ENCODE assay signal across 19 cellular contexts in the genomic region with DNA sequence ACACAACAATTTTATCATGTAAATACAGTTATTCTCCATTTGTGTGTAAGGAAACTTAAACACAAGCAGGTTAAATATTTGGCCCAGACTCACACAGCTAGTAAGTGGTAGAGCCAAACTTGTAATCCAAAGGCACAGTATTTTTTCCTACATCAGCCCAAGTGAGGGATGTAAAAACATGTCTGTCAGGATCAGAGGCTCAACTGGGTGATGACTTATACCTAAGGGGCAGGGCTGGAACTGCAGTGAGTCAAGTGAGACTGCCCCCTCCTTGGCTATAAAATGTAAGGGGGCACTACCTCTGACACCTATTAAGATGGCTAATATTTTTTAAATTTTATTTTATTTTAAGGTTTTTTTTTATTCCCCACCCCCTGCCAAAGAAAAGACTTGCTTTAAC.
"Had no signal": no experiment of that assay in that cellular context is flagged by ENCODE, and none has a peak within 500 bp of the region (broad histone marks: within the 10 kb centered on the region; RNA-seq: fewer than 3 reads in every experiment).

No MANE protein-coding gene starts in this region.

- H3K4me3 ChIP-seq: colonic mucosa, gastrocnemius medialis, heart right ventricle, left lung, lower lobe of right lung, mucosa of descending colon had no signal

- ATAC-seq: effector memory CD8-positive, alpha-beta T cell; gastrocnemius medialis; heart right ventricle; left cardiac atrium; left lung; left ventricle myocardium superior; lower lobe of right lung; mucosa of descending colon; naive thymus-derived CD8-positive, alpha-beta T cell had no signal

- H3K9me3 ChIP-seq: colonic mucosa, gastrocnemius medialis, left lung, lower lobe of right lung, mucosa of descending colon had no signal

- DNase-seq: colonic mucosa; cortex of kidney; effector CD8-positive, alpha-beta T cell; effector memory CD8-positive, alpha-beta T cell; endodermal cell; foreskin melanocyte; gastrocnemius medialis; glutamatergic neuron; head of caudate nucleus; heart right ventricle; hippocampal formation; left cardiac atrium; left lung; left ventricle myocardium superior; lower lobe of right lung; mesenchymal stem cell; mucosa of descending colon; naive B cell; naive thymus-derived CD8-positive, alpha-beta T cell had no signal

- H3K27me3 ChIP-seq: colonic mucosa, gastrocnemius medialis, left lung had no signal

- H3K4me1 ChIP-seq: colonic mucosa, gastrocnemius medialis, left lung, lower lobe of right lung had no signal

- H3K36me3 ChIP-seq: colonic mucosa, gastrocnemius medialis, heart right ventricle, left lung, lower lobe of right lung had no signal

- H3K27ac ChIP-seq: colonic mucosa, gastrocnemius medialis, heart right ventricle, left lung, lower lobe of right lung had no signal
